Comparison of ENCODE assay signal across 18 cellular contexts in the genomic region with DNA sequence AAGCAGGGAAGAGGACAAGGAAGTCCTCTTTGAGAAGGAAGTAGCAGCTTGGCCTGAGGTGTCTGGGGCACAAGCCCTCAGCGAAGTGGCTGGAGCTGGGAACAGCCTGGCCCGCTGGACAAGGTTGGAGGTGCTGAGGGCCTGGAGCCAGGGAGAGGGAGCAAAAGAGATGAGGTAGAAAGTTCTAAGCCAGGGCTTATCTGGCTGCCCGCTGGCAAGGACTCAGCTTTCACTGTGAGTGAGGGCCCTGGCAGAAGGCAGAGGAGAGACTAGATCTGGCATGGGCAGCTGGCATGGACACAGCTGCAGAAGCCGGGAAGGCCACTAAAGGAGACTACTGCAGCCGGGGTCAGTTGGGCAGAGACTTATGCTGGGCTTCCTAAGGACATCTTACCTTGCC. TPM values are rescaled to one million over a fixed set of nuclear protein-coding genes. Genes with fewer than 3 reads are reported as not detected.
DNase-seq lines count a peak whose midpoint lies in the region; ATAC-seq and TF ChIP-seq lines count a peak whose summit lies in the region.
"Had no signal": no experiment of that assay in that cellular context is flagged by ENCODE, and none has a peak within 500 bp of the region (broad histone marks: within the 10 kb centered on the region; RNA-seq: fewer than 3 reads in every experiment).

No MANE protein-coding gene starts in this region.

- CTCF ChIA-PET in activated naive CD4-positive, alpha-beta T cell treated with anti-CD3 and anti-CD28 coated beads, Interleukin-2, amount 10 ng/mL, durations not matched to agents 7 days and 5 days (lab: Charles Lee): no interaction called here

- H3K27ac ChIP-seq in liver (ENCODE audit: low read depth in 1 of 2, low read length in 2 of 2) (peak overlapping the region; percentile 72 to 93), spleen (no peak overlapping the region), sigmoid colon (no peak overlapping the region)
- H3K27ac ChIP-seq: GM23248, vagina had no signal

- no peak overlapping the region for H3K4me3 Mint-ChIP-seq in activated naive CD4-positive, alpha-beta T cell treated with anti-CD3 and anti-CD28 coated beads, Interleukin-2, amount 10 ng/mL, durations not matched to agents 7 days and 5 days
- H3K4me3 Mint-ChIP-seq in brain: no peak overlapping the region
- no peak overlapping the region for H3K4me3 Mint-ChIP-seq in activated T-cell treated with anti-CD3 and anti-CD28 coated beads, Interleukin-2, amount 50 U/mL, for 72 hours
- H3K4me3 Mint-ChIP-seq: T-helper 1 cell treated with Interleukin-12 subunit alpha and Interleukin-12 subunit beta and Interleukin-4 antibody, amounts not matched to agents 30 μg/mL and 1 μg/mL, for 36 hours had no signal

- no peaks in the 10 kb centered on the region for H3K36me3 Mint-ChIP-seq in activated naive CD4-positive, alpha-beta T cell treated with anti-CD3 and anti-CD28 coated beads, Interleukin-2, amount 10 ng/mL, durations not matched to agents 7 days and 5 days
- peaks cover 37% of the 10 kb centered on the region for H3K36me3 Mint-ChIP-seq in brain
- no peaks in the 10 kb centered on the region for H3K36me3 Mint-ChIP-seq in activated T-cell treated with anti-CD3 and anti-CD28 coated beads, Interleukin-2, amount 50 U/mL, for 72 hours (ENCODE audit: insufficient read depth in 2 of 2)

- no peak overlapping the region for H3K9ac ChIP-seq in liver (ENCODE audit: low read depth in 1 of 2, low read length in 2 of 2)
- H3K9ac ChIP-seq: GM23248 had no signal

- no peaks in the 10 kb centered on the region for H3K9me3 ChIP-seq in liver (ENCODE audit: control insufficient read depth in 4 of 4, low read length in 3 of 4)
- H3K9me3 ChIP-seq in spleen: no peaks in the 10 kb centered on the region
- H3K9me3 ChIP-seq in sigmoid colon: no peaks in the 10 kb centered on the region
- H3K9me3 ChIP-seq: vagina had no signal

- peak; percentile 48 to 66 for TF ChIP-seq RAD21 in liver (IDR thresholded peaks at IDR 0.05)

- H3K27me3 Mint-ChIP-seq in activated naive CD4-positive, alpha-beta T cell treated with anti-CD3 and anti-CD28 coated beads, Interleukin-2, amount 10 ng/mL, durations not matched to agents 7 days and 5 days: peaks cover 1% of the 10 kb centered on the region
- no peaks in the 10 kb centered on the region for H3K27me3 Mint-ChIP-seq in brain
- H3K27me3 Mint-ChIP-seq in activated T-cell treated with anti-CD3 and anti-CD28 coated beads, Interleukin-2, amount 50 U/mL, for 72 hours (ENCODE audit: low read depth): no peaks in the 10 kb centered on the region

- peaks cover 9% of the 10 kb centered on the region for H3K9me3 Mint-ChIP-seq in activated naive CD4-positive, alpha-beta T cell treated with anti-CD3 and anti-CD28 coated beads, Interleukin-2, amount 10 ng/mL, durations not matched to agents 7 days and 5 days
- no peaks in the 10 kb centered on the region for H3K9me3 Mint-ChIP-seq in brain
- no peaks in the 10 kb centered on the region for H3K9me3 Mint-ChIP-seq in activated T-cell treated with anti-CD3 and anti-CD28 coated beads, Interleukin-2, amount 50 U/mL, for 72 hours
- H3K9me3 Mint-ChIP-seq: T-helper 1 cell treated with Interleukin-12 subunit alpha and Interleukin-12 subunit beta and Interleukin-4 antibody, amounts not matched to agents 30 μg/mL and 1 μg/mL, for 36 hours had no signal

- peaks cover 5% of the 10 kb centered on the region for H3K4me1 Mint-ChIP-seq in activated naive CD4-positive, alpha-beta T cell treated with anti-CD3 and anti-CD28 coated beads, Interleukin-2, amount 10 ng/mL, durations not matched to agents 7 days and 5 days
- H3K4me1 Mint-ChIP-seq in brain: peaks cover 13% of the 10 kb centered on the region
- H3K4me1 Mint-ChIP-seq in activated T-cell treated with anti-CD3 and anti-CD28 coated beads, Interleukin-2, amount 50 U/mL, for 72 hours (ENCODE audit: low read depth): no peaks in the 10 kb centered on the region

- intact Hi-C loops in spleen (cut with DNase I; ENCODE audit: low total_unique reads): no loop called here
- intact Hi-C loops in sigmoid colon (cut with DNase I): no loop called here

- WGBS in liver: 36% methylated on average over 5 of the region's 5 CpGs
- WGBS in spleen, 5 donors: 60 to 90% (median 76%) methylated on average over 5 of the region's 5 CpGs
- 85 to 86% methylated on average over 5 of the region's 5 CpGs for WGBS in sigmoid colon, 2 donors

- H3K4me3 ChIP-seq in liver (ENCODE audit: low read depth in 1 of 3, low read length in 3 of 3) (no peak overlapping the region), spleen (no peak overlapping the region), sigmoid colon (no peak overlapping the region)
- H3K4me3 ChIP-seq: GM23248, vagina had no signal

- TF ChIP-seq POLR2A in spleen (IDR thresholded peaks at IDR 0.05): no peak
- TF ChIP-seq POLR2A in sigmoid colon (IDR thresholded peaks at IDR 0.05): no peak

- no peak for TF ChIP-seq CTCF in brain (conservative IDR thresholded peaks at IDR 0.05)
- TF ChIP-seq CTCF in liver (IDR thresholded peaks at IDR 0.05; ENCODE audit: low read depth, low read length, missing input control): no peak
- TF ChIP-seq CTCF in spleen (IDR thresholded peaks at IDR 0.05 in 8 of 11, conservative IDR thresholded peaks at IDR 0.05 in 3 of 11): no peak
- TF ChIP-seq CTCF in sigmoid colon (IDR thresholded peaks at IDR 0.05): no peak

- no peaks in the 10 kb centered on the region for H3K36me3 ChIP-seq in liver (ENCODE audit: control insufficient read depth in 4 of 4, insufficient read depth in 3 of 4, low read depth in 1 of 4, low read length in 3 of 4)
- no peaks in the 10 kb centered on the region for H3K36me3 ChIP-seq in spleen
- no peaks in the 10 kb centered on the region for H3K36me3 ChIP-seq in sigmoid colon
- H3K36me3 ChIP-seq: vagina had no signal

- TF ChIP-seq EP300 in sigmoid colon (IDR thresholded peaks at IDR 0.05): no peak

- DNase-seq in activated naive CD4-positive, alpha-beta T cell treated with anti-CD3 and anti-CD28 coated beads, Interleukin-2, amount 10 ng/mL, durations not matched to agents 7 days and 5 days: no peak
- no peak for DNase-seq in activated naive CD4-positive, alpha-beta T cell treated with anti-CD3 and anti-CD28 coated beads, Interleukin-2, amount 50 U/mL, for 16 hours
- peak; percentile 51 for DNase-seq in spleen
- DNase-seq in activated T-cell treated with anti-CD3 and anti-CD28 coated beads, Interleukin-2, amount 50 U/mL, for 72 hours: no peak
- DNase-seq in sigmoid colon: no peak
- no peak for DNase-seq in KG1 (lab: John Stamatoyannopoulos, UW)
- DNase-seq: activated CD4-positive, alpha-beta T cell treated with anti-CD3 and anti-CD28 coated beads for 1 hour; amniotic stem cell; EL; foreskin melanocyte; GM23248; NCI-H774; RPMI8226; stimulated activated naive CD4-positive, alpha-beta T cell had no signal

- ATAC-seq in activated T-cell treated with anti-CD3 and anti-CD28 coated beads, Interleukin-2, amount 50 U/mL, for 72 hours (replicated peaks in 1 of 2): no peak

- peaks cover 25 to 37% (median 32%) of the 10 kb centered on the region in 4 donors for H3K4me1 ChIP-seq in liver (ENCODE audit: control insufficient read depth in 4 of 4, insufficient read depth in 4 of 4, low read length in 3 of 4)
- peaks cover 0 to 10% (median 0%) of the 10 kb centered on the region in 6 donors for H3K4me1 ChIP-seq in spleen
- no peaks in the 10 kb centered on the region for H3K4me1 ChIP-seq in sigmoid colon
- H3K4me1 ChIP-seq: vagina had no signal

- peak overlapping the region; percentile 72 for H3K27ac Mint-ChIP-seq in activated naive CD4-positive, alpha-beta T cell treated with anti-CD3 and anti-CD28 coated beads, Interleukin-2, amount 10 ng/mL, durations not matched to agents 7 days and 5 days
- peak overlapping the region; percentile 36 to 73 (median 67) for H3K27ac Mint-ChIP-seq in brain
- H3K27ac Mint-ChIP-seq in activated T-cell treated with anti-CD3 and anti-CD28 coated beads, Interleukin-2, amount 50 U/mL, for 72 hours: no peak overlapping the region
- H3K27ac Mint-ChIP-seq: T-helper 1 cell treated with Interleukin-12 subunit alpha and Interleukin-12 subunit beta and Interleukin-4 antibody, amounts not matched to agents 30 μg/mL and 1 μg/mL, for 36 hours had no signal

- H3K27me3 ChIP-seq in liver (ENCODE audit: control insufficient read depth in 4 of 4, insufficient read depth in 4 of 4, low read length in 3 of 4) (no peaks in the 10 kb centered on the region), spleen (replicated peaks in 1 of 7) (peaks cover 0 to 1% (median 0%) of the 10 kb centered on the region in 7 donors), sigmoid colon (no peaks in the 10 kb centered on the region)
- H3K27me3 ChIP-seq: vagina had no signal

TF ChIP-seq in liver, 16 proteins besides CTCF, POLR2A, EP300 and RAD21 (continues in another document):
- TF ChIP-seq SP1 (IDR thresholded peaks at IDR 0.05) (peak; percentile 74), RXRA (IDR thresholded peaks at IDR 0.05) (peak; percentile 65 to 91), HNF4G (IDR thresholded peaks at IDR 0.05) (no peak), TAF1 (conservative IDR thresholded peaks at IDR 0.05) (no peak), YY1 (IDR thresholded peaks at IDR 0.05) (peak; percentile 85), EGR1 (IDR thresholded peaks at IDR 0.05; ENCODE audit: low read depth in 2 of 2) (no peak), NR2F2 (IDR thresholded peaks at IDR 0.05) (no peak), GABPA (IDR thresholded peaks at IDR 0.05 in 1 of 2, conservative IDR thresholded peaks at IDR 0.05 in 1 of 2) (peak in 1 of 2 donors; percentile 18), FOXA2 (IDR thresholded peaks at IDR 0.05) (no peak), FOXA1 (IDR thresholded peaks at IDR 0.05) (peak; percentile 34)
- TF ChIP-seq, protein P1, sequence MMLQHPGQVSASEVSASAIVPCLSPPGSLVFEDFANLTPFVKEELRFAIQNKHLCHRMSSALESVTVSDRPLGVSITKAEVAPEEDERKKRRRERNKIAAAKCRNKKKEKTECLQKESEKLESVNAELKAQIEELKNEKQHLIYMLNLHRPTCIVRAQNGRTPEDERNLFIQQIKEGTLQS (IDR thresholded peaks at IDR 0.05): no peak
- TF ChIP-seq, protein P2, sequence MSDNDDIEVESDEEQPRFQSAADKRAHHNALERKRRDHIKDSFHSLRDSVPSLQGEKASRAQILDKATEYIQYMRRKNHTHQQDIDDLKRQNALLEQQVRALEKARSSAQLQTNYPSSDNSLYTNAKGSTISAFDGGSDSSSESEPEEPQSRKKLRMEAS (IDR thresholded peaks at IDR 0.05): no peak

RNA-seq across cellular contexts. Expression of gene PCMTD2, which starts 21.8 kb away (rescaled TPM):
- polyA plus RNA-seq in brain (ENCODE audit: insufficient read depth, low read depth, low replicate concordance): 44.4 TPM
- 10 to 100 TPM; 37.2 to 74.4 TPM for total RNA-seq in liver
- polyA plus RNA-seq in liver: 10 to 100 TPM; 12.7 to 13.6 TPM
- total RNA-seq in spleen: 100 to 1,000 TPM in 1 of 7 donors, 10 to 100 TPM in 6; 55.4 to 104 (median 78.1) TPM
- 10 to 100 TPM; 36.0 to 38.5 (median 37.3) TPM for polyA plus RNA-seq in spleen
- 10 to 100 TPM; 52.8 to 67.8 TPM for total RNA-seq in activated T-cell treated with anti-CD3 and anti-CD28 coated beads, Interleukin-2, amount 50 U/mL, for 72 hours
- 10 to 100 TPM; 60.3 to 73.9 (median 65.2) TPM for total RNA-seq in sigmoid colon
- 10 to 100 TPM in 2 of 3 donors, 1 to 10 TPM in 1; 9.9 to 26.4 (median 18.0) TPM for polyA plus RNA-seq in sigmoid colon

Comparison
In these comparisons a context has a peak if more than half of its experiments do, and no peak if none do; other contexts are left out.
1. H3K27ac ChIP-seq: peak in liver (2 of 2); none in spleen (0 of 8) and sigmoid colon (0 of 4).